ENCODE assay signal across 21 cellular contexts in the genomic region with DNA sequence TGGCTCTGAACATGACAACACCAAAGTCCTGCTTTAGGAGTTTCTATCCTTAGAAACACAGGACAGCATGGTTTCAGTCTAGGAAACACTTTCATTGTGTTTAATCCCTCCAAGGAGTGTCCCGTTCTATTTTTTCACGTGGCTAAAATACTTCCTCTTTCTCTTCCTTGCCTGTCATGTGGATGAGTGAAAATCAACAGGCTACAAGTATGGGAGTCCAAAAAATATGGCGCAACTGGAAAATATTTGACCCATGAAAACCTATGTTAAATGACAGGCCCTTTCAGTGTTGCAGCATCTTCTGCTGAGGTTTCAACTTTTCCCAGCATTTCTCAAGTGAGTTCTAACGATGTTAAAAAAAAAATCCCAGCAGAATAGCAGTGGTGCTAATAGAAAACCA.
DNase-seq lines count a peak whose midpoint lies in the region; ATAC-seq and TF ChIP-seq lines count a peak whose summit lies in the region.
"Had no signal": no experiment of that assay in that cellular context is flagged by ENCODE, and none has a peak within 500 bp of the region (broad histone marks: within the 10 kb centered on the region; RNA-seq: fewer than 3 reads in every experiment).

No MANE protein-coding gene starts in this region.

- H3K27ac Mint-ChIP-seq in naive thymus-derived CD4-positive, alpha-beta T cell = no peak overlapping the region
- H3K27ac Mint-ChIP-seq: T-helper 1 cell treated with Interleukin-12 subunit alpha and Interleukin-12 subunit beta and Interleukin-4 antibody, amounts not matched to agents 30 μg/mL and 1 μg/mL, for 36 hours had no signal

- TF ChIP-seq EP300 in esophagus muscularis mucosa (IDR thresholded peaks at IDR 0.05) = no peak

- peak; percentile 3 for ATAC-seq in naive thymus-derived CD4-positive, alpha-beta T cell
- ATAC-seq in HG03095 (IDR thresholded peaks at IDR 0.05; ENCODE audit: unreplicated experiment) (no peak), GM21447 (IDR thresholded peaks at IDR 0.05; ENCODE audit: unreplicated experiment) (no peak), GM18907 (IDR thresholded peaks at IDR 0.05; ENCODE audit: unreplicated experiment) (no peak)
- ATAC-seq: A549 had no signal

- H3K4me3 Mint-ChIP-seq in naive thymus-derived CD4-positive, alpha-beta T cell = no peak overlapping the region
- H3K4me3 Mint-ChIP-seq: CD4-positive, alpha-beta memory T cell; T-helper 1 cell treated with Interleukin-12 subunit alpha and Interleukin-12 subunit beta and Interleukin-4 antibody, amounts not matched to agents 30 μg/mL and 1 μg/mL, for 36 hours had no signal

- H3K4me1 Mint-ChIP-seq in naive thymus-derived CD4-positive, alpha-beta T cell = peaks cover 0 to 9% (median 0%) of the 10 kb centered on the region in 7 donors

- H3K4me1 ChIP-seq in esophagus muscularis mucosa = peaks cover 0 to 9% (median 4%) of the 10 kb centered on the region in 4 donors
- no peaks in the 10 kb centered on the region for H3K4me1 ChIP-seq in naive thymus-derived CD4-positive, alpha-beta T cell (ENCODE audit: control insufficient read depth in 2 of 2, insufficient read depth in 2 of 2, low read length in 2 of 2)
- H3K4me1 ChIP-seq: A549, testis had no signal

- POLR2A ChIA-PET in naive thymus-derived CD4-positive, alpha-beta T cell (lab: Charles Lee) = no interaction called here

- H3K27me3 ChIP-seq in esophagus muscularis mucosa = no peaks in the 10 kb centered on the region
- H3K27me3 ChIP-seq in naive thymus-derived CD4-positive, alpha-beta T cell (ENCODE audit: control insufficient read depth in 2 of 2, insufficient read depth in 2 of 2, low read length in 2 of 2) = no peaks in the 10 kb centered on the region
- H3K27me3 ChIP-seq: testis had no signal

- no peaks in the 10 kb centered on the region for H3K27me3 Mint-ChIP-seq in naive thymus-derived CD4-positive, alpha-beta T cell
- H3K27me3 Mint-ChIP-seq: CD4-positive, alpha-beta memory T cell had no signal

- intact Hi-C loops in esophagus muscularis mucosa (cut with DNase I) = loop anchor here (10.0 kb wide), 1 partner anchor 179 kb away; a partner anchor contains a TSS
- intact Hi-C loops in naive thymus-derived CD4-positive, alpha-beta T cell (cut with micrococcal nuclease) = no loop called here

- peak overlapping the region in 1 of 4 donors; percentile 4 for H3K27ac ChIP-seq in esophagus muscularis mucosa (replicated peaks in 1 of 4)
- no peak overlapping the region for H3K27ac ChIP-seq in naive thymus-derived CD4-positive, alpha-beta T cell (ENCODE audit: low read depth, low read length)
- H3K27ac ChIP-seq: A549, RWPE1, testis had no signal

- CTCF ChIA-PET in naive thymus-derived CD4-positive, alpha-beta T cell (lab: Charles Lee) = no interaction called here

- no peaks in the 10 kb centered on the region for H3K9me3 Mint-ChIP-seq in naive thymus-derived CD4-positive, alpha-beta T cell
- H3K9me3 Mint-ChIP-seq: CD4-positive, alpha-beta memory T cell; T-helper 1 cell treated with Interleukin-12 subunit alpha and Interleukin-12 subunit beta and Interleukin-4 antibody, amounts not matched to agents 30 μg/mL and 1 μg/mL, for 36 hours had no signal

- H3K4me3 ChIP-seq in AG10803 (ENCODE audit: low read length) (no peak overlapping the region), NB4 (ENCODE audit: low read depth, low read length) (no peak overlapping the region), esophagus muscularis mucosa (no peak overlapping the region)
- no peak overlapping the region for H3K4me3 ChIP-seq in naive thymus-derived CD4-positive, alpha-beta T cell (ENCODE audit: low read length)
- H3K4me3 ChIP-seq: A549, testis had no signal

- 74% methylated on average over 4 of the region's 4 CpGs for WGBS in esophagus muscularis mucosa

- TF ChIP-seq POLR2A in NB4 (IDR thresholded peaks at IDR 0.05; ENCODE audit: extremely low read depth, insufficient read length) (no peak), esophagus muscularis mucosa (IDR thresholded peaks at IDR 0.05; ENCODE audit: low read depth) (no peak)

- DNase-seq in AG10803 (ENCODE audit: low read depth) = peak; percentile 60
- peak; percentile 45 for DNase-seq in NB4 (ENCODE audit: low read depth)
- DNase-seq in esophagus muscularis mucosa (ENCODE audit: extremely low spot score) = peak; percentile 80
- DNase-seq in naive thymus-derived CD4-positive, alpha-beta T cell = no peak
- DNase-seq in foreskin melanocyte = no peak
- DNase-seq: activated CD4-positive, CD25-positive, alpha-beta regulatory T cell treated with anti-CD3 and anti-CD28 coated beads, Interleukin-2, amount 50 U/mL, for 72 hours; activated naive CD4-positive, alpha-beta T cell treated with Interleukin-2 at 50 U/mL for 16 hours; CD4-positive, alpha-beta memory T cell; EL; GOT3; mesendoderm; NCI-H1105; NCI-H748 treated with DMSO at 0.1 percent for 48 hours; stimulated activated CD4-positive, alpha-beta T cell treated with anti-CD3 and anti-CD28 coated beads, Interleukin-2, amount 100 ng/mL, for 24 hours; testis had no signal

- H3K36me3 ChIP-seq in esophagus muscularis mucosa = peaks cover 0 to 4% (median 0%) of the 10 kb centered on the region in 4 donors
- no peaks in the 10 kb centered on the region for H3K36me3 ChIP-seq in naive thymus-derived CD4-positive, alpha-beta T cell (ENCODE audit: control insufficient read depth in 2 of 3, insufficient read depth in 3 of 3, low read length in 3 of 3)

- H3K9me3 ChIP-seq in esophagus muscularis mucosa = no peaks in the 10 kb centered on the region
- H3K9me3 ChIP-seq in naive thymus-derived CD4-positive, alpha-beta T cell (ENCODE audit: control insufficient read depth in 2 of 3, low read length in 3 of 3) = no peaks in the 10 kb centered on the region
- H3K9me3 ChIP-seq: A549, testis had no signal

- no peaks in the 10 kb centered on the region for H3K36me3 Mint-ChIP-seq in naive thymus-derived CD4-positive, alpha-beta T cell
- H3K36me3 Mint-ChIP-seq: CD4-positive, alpha-beta memory T cell had no signal

- TF ChIP-seq CTCF in AG10803 (conservative IDR thresholded peaks at IDR 0.05; ENCODE audit: low read length) (no peak), NB4 (IDR thresholded peaks at IDR 0.05; ENCODE audit: low read depth, low read length) (no peak), esophagus muscularis mucosa (IDR thresholded peaks at IDR 0.05) (no peak)

Comparison
In these comparisons a context has a peak if more than half of its experiments do, and no peak if none do; other contexts are left out.
1. DNase-seq: peak in AG10803 (single experiment), NB4 (single experiment) and esophagus muscularis mucosa (single experiment); none in naive thymus-derived CD4-positive, alpha-beta T cell (0 of 9) and foreskin melanocyte (single experiment).